In the genomic region with DNA sequence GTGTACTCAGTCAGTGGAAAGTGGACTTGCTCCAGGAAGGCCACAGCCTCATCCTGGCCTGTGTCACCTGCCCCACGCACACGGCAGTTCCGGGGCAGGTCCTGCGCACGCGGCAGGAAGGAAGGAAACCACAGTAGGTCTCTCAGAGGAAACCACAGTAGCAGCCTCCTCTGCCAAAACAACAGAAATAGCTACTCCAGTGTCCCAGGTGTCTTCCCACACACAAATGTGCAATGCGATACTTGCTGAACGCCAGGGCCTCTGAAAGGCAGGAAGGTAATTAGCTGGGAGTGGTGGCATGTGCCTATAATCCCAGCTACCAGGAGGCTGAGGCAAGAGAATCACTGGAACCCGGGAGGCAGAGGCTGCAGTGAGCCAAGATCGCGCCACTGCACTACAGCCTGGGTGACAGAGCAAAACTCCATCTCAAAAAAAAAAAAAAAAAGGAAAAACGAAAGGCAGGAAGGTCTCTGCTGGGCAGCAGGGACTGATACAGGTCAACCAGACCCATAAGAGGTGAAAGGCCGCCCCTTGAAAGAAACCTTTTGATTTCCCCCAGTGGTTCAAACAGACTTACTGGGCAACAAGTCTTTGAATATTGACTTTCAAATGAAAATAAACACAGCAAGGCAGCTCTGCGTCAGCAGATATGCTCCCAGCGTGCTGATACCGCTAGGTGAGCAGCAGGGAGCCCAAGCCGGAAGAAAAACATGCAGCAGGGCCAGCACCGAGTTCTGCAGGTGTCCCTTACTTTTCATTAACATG, we compare ENCODE assay signal across 8 cellular contexts. TPM values are rescaled to one million over a fixed set of nuclear protein-coding genes. Genes with fewer than 3 reads are reported as not detected.
DNase-seq lines count a peak whose midpoint lies in the region; ATAC-seq, FAIRE-seq and TF ChIP-seq lines count a peak whose summit lies in the region.

No MANE protein-coding gene starts in this region.

- intact Hi-C loops in PC-3 (cut with micrococcal nuclease): no loop called here

- DNase-seq in GM19239 (ENCODE audit: insufficient read length, low spot score): peak; percentile 76
- DNase-seq in T-helper 9 cell: peak; percentile 60
- peak; percentile 79 for DNase-seq in choroid plexus epithelial cell (ENCODE audit: low read depth)
- peak; percentile 30 to 47 for DNase-seq in stimulated activated CD4-positive, alpha-beta T cell treated with anti-CD3 and anti-CD28 coated beads, Interleukin-4, amount 100 ng/mL, for 48 hours (ENCODE audit: low read depth in 2 of 2)
- DNase-seq in PC-3: no peak
- DNase-seq in C1 segment of cervical spinal cord (lab: John Stamatoyannopoulos, UW): no peak
- DNase-seq in omental fat pad (ENCODE audit: low spot score): no peak

- no peaks in the 10 kb centered on the region for H3K9me3 ChIP-seq in PC-3 (ENCODE audit: low read length)

- no peaks in the 10 kb centered on the region for H3K79me2 ChIP-seq in PC-3 (ENCODE audit: low read length)

- TF ChIP-seq CTCF in choroid plexus epithelial cell (conservative IDR thresholded peaks at IDR 0.05; ENCODE audit: low read depth, low read length) (peak; percentile 5), PC-3 (conservative IDR thresholded peaks at IDR 0.05; ENCODE audit: low read depth, low read length) (no peak), omental fat pad (IDR thresholded peaks at IDR 0.05) (no peak)

- H3K36me3 ChIP-seq in PC-3 (ENCODE audit: low read depth, low read length): no peaks in the 10 kb centered on the region

- no peak overlapping the region for H3K27ac ChIP-seq in PC-3 (ENCODE audit: low read length)

- H3K4me1 ChIP-seq in PC-3 (ENCODE audit: insufficient read depth, low read length): peaks cover 12% of the 10 kb centered on the region

- CTCF ChIA-PET in PC-3 (lab: Charles Lee): no interaction called here

- BruUV-seq in PC-3 (replicated peaks; lab: Mats Ljungman, UMichigan): no TSS peak

- ATAC-seq in HG03039 (IDR thresholded peaks at IDR 0.05; ENCODE audit: unreplicated experiment) (peak; percentile 90), PC-3 (no peak), omental fat pad (ENCODE audit: low FRiP score) (no peak)

- H2AFZ ChIP-seq in PC-3 (ENCODE audit: low read length): no peak overlapping the region

- H3K27me3 ChIP-seq in PC-3 (ENCODE audit: low read length): no peaks in the 10 kb centered on the region

- H3K9me2 ChIP-seq in PC-3 (replicated peaks; ENCODE audit: low read length): no peaks in the 10 kb centered on the region

- POLR2A ChIA-PET in PC-3 (lab: Charles Lee; ENCODE audit: unreplicated experiment): no interaction called here

- no peaks in the 10 kb centered on the region for H3F3A ChIP-seq in PC-3 (ENCODE audit: low read length, unreplicated experiment)

- peak; percentile 99 for FAIRE-seq in GM19239 (lab: Jason Lieb, UNC)

- no peak overlapping the region for H3K4me2 ChIP-seq in PC-3 (ENCODE audit: low read length)

- H3K9ac ChIP-seq in PC-3 (ENCODE audit: low read length): no peak overlapping the region

- H3K4me3 ChIP-seq in choroid plexus epithelial cell (ENCODE audit: low read depth, low read length) (no peak overlapping the region), PC-3 (ENCODE audit: low read length) (no peak overlapping the region)

- no peaks in the 10 kb centered on the region for H4K20me1 ChIP-seq in PC-3 (ENCODE audit: low read length)

RNA-seq across cellular contexts. Expression of gene CRYL1, which starts 49.5 kb away (rescaled TPM):
- total RNA-seq in PC-3 (2014; rRNA removed) (13.6 and 20.8 TPM in 2 replicates), omental fat pad (10 to 100 TPM; 30.3 to 42.2 (median 35.3) TPM)

Comparison
In these comparisons a context has a peak if more than half of its experiments do, and no peak if none do; other contexts are left out.
1. DNase-seq: peak in GM19239 (single experiment), T-helper 9 cell (single experiment), choroid plexus epithelial cell (single experiment) and stimulated activated CD4-positive, alpha-beta T cell treated with anti-CD3 and anti-CD28 coated beads, Interleukin-4, amount 100 ng/mL, for 48 hours (2 of 2); none in PC-3 (single experiment), C1 segment of cervical spinal cord (0 of 14) and omental fat pad (single experiment).